In the genomic region with DNA sequence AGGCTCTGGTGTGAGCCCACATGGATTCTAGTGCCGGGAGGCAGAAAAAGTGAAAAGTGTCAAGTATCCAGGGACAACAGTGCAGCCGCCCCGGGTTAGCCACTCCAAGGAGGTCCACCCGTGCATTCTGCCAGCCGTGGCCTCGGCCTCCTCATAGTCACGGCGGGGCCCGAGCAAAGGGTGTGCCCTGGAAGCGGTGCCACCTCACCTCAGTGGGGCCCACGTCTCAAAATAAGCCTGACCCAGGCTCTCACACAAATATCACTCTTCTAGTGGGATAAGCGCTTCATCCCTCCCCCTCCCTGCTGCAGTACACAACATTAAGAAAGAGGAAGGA, we compare ENCODE assay signal across 8 cellular contexts.
DNase-seq lines count a peak whose midpoint lies in the region; ATAC-seq lines count a peak whose summit lies in the region.

No MANE protein-coding gene starts in this region.

- no peaks in the 10 kb centered on the region for H3K36me3 ChIP-seq in iPS-20b (ENCODE audit: insufficient read depth, low read depth, low read length)

- peaks cover 53% of the 10 kb centered on the region for H3K27me3 Mint-ChIP-seq in activated T-cell treated with anti-CD3 and anti-CD28 coated beads, Interleukin-2, amount 50 U/mL, for 24 hours
- H3K27me3 Mint-ChIP-seq in activated naive CD8-positive, alpha-beta T cell, result peaks cover 5% of the 10 kb centered on the region
- peaks cover 8% of the 10 kb centered on the region for H3K27me3 Mint-ChIP-seq in stimulated activated naive CD8-positive, alpha-beta T cell treated with anti-CD3 and anti-CD28 coated beads, Interleukin-15, amount 100 ng/mL, for 72 hours

- H3K4me3 ChIP-seq in iPS-20b (ENCODE audit: low read length), result peak overlapping the region; percentile 71

- DNase-seq in activated T-cell treated with anti-CD3 and anti-CD28 coated beads, Interleukin-2, amount 50 U/mL, for 24 hours, result no peak
- no peak for DNase-seq in activated T-cell treated with anti-CD3 and anti-CD28 coated beads for 4 hours
- DNase-seq in stimulated activated naive CD8-positive, alpha-beta T cell treated with anti-CD3 and anti-CD28 coated beads, Interleukin-15, amount 100 ng/mL, for 72 hours, result peak in 1 of 2 donors; percentile 13
- no peak for DNase-seq in DMS53 (lab: John Stamatoyannopoulos, UW)
- DNase-seq in UCSD-AML1 (lab: John Stamatoyannopoulos, UW; ENCODE audit: unreplicated experiment), result no peak
- DNase-seq in kidney glomerular epithelial cell (lab: John Stamatoyannopoulos, UW), result no peak

- no peak overlapping the region for H3K27ac ChIP-seq in iPS-20b (ENCODE audit: low read length)

- H3K4me3 Mint-ChIP-seq in activated T-cell treated with anti-CD3 and anti-CD28 coated beads, Interleukin-2, amount 50 U/mL, for 24 hours, result peak overlapping the region; percentile 60
- H3K4me3 Mint-ChIP-seq in activated naive CD8-positive, alpha-beta T cell, result peak overlapping the region; percentile 78
- H3K4me3 Mint-ChIP-seq in stimulated activated naive CD8-positive, alpha-beta T cell treated with anti-CD3 and anti-CD28 coated beads, Interleukin-15, amount 100 ng/mL, for 72 hours, result peak overlapping the region; percentile 63 to 75

- H3K36me3 Mint-ChIP-seq in activated T-cell treated with anti-CD3 and anti-CD28 coated beads, Interleukin-2, amount 50 U/mL, for 24 hours (ENCODE audit: low read depth), result no peaks in the 10 kb centered on the region
- H3K36me3 Mint-ChIP-seq in activated naive CD8-positive, alpha-beta T cell, result no peaks in the 10 kb centered on the region

- no peaks in the 10 kb centered on the region for H3K9me3 Mint-ChIP-seq in activated T-cell treated with anti-CD3 and anti-CD28 coated beads, Interleukin-2, amount 50 U/mL, for 24 hours
- H3K9me3 Mint-ChIP-seq in activated naive CD8-positive, alpha-beta T cell (ENCODE audit: low read depth), result no peaks in the 10 kb centered on the region
- H3K9me3 Mint-ChIP-seq in stimulated activated naive CD8-positive, alpha-beta T cell treated with anti-CD3 and anti-CD28 coated beads, Interleukin-15, amount 100 ng/mL, for 72 hours, result no peaks in the 10 kb centered on the region

- H3K4me1 ChIP-seq in iPS-20b (ENCODE audit: insufficient read depth, low read length), result no peaks in the 10 kb centered on the region; the same call in 1 of the 2 replicates

- H3K27ac Mint-ChIP-seq in activated T-cell treated with anti-CD3 and anti-CD28 coated beads, Interleukin-2, amount 50 U/mL, for 24 hours, result no peak overlapping the region
- no peak overlapping the region for H3K27ac Mint-ChIP-seq in activated naive CD8-positive, alpha-beta T cell
- H3K27ac Mint-ChIP-seq in stimulated activated naive CD8-positive, alpha-beta T cell treated with anti-CD3 and anti-CD28 coated beads, Interleukin-15, amount 100 ng/mL, for 72 hours, result peak overlapping the region in 1 of 2 donors; percentile 85

- ATAC-seq in stimulated activated naive CD8-positive, alpha-beta T cell treated with anti-CD3 and anti-CD28 coated beads, Interleukin-15, amount 100 ng/mL, for 72 hours, result peak; percentile 66

- H3K9ac ChIP-seq in iPS-20b (ENCODE audit: low read depth, low read length), result peak overlapping the region; percentile 59; the same call in 1 of the 2 replicates

- H3K9me3 ChIP-seq in iPS-20b (ENCODE audit: insufficient read depth, low read depth, low read length), result no peaks in the 10 kb centered on the region

- peaks cover 12% of the 10 kb centered on the region for H3K27me3 ChIP-seq in iPS-20b (ENCODE audit: insufficient read depth, low read length)

- H3K4me1 Mint-ChIP-seq in activated T-cell treated with anti-CD3 and anti-CD28 coated beads, Interleukin-2, amount 50 U/mL, for 24 hours (ENCODE audit: low read depth), result peaks cover 5% of the 10 kb centered on the region
- H3K4me1 Mint-ChIP-seq in activated naive CD8-positive, alpha-beta T cell (ENCODE audit: low read depth), result peaks cover 10% of the 10 kb centered on the region
- H3K4me1 Mint-ChIP-seq in stimulated activated naive CD8-positive, alpha-beta T cell treated with anti-CD3 and anti-CD28 coated beads, Interleukin-15, amount 100 ng/mL, for 72 hours, result peaks cover 14% of the 10 kb centered on the region
